Comparison of ENCODE assay signal across 8 cellular contexts in genomic region chr2:62313433-62314227, GRCh38.
DNase-seq lines count a peak whose midpoint lies in the region; ATAC-seq and TF ChIP-seq lines count a peak whose summit lies in the region.

No MANE protein-coding gene starts in this region.

- H3K9me3 ChIP-seq in stomach: no peaks in the 10 kb centered on the region
- H3K9me3 ChIP-seq in body of pancreas: no peaks in the 10 kb centered on the region

- H3K36me3 ChIP-seq in KMS-11 (ENCODE audit: insufficient read depth) (no peaks in the 10 kb centered on the region), stomach (no peaks in the 10 kb centered on the region), body of pancreas (replicated peaks in 1 of 2; ENCODE audit: insufficient read depth in 1 of 2, low read depth in 2 of 2) (no peaks in the 10 kb centered on the region)

- peak overlapping the region; percentile 69 for H3K4me2 ChIP-seq in KMS-11

- H3K4me1 Mint-ChIP-seq in naive B cell: peaks cover 45 to 67% (median 63%) of the 10 kb centered on the region in 3 donors

- H3K9ac ChIP-seq in KMS-11: no peak overlapping the region

- peak; percentile 62 for ATAC-seq in GM18873 (IDR thresholded peaks at IDR 0.05; ENCODE audit: low FRiP score, unreplicated experiment)
- ATAC-seq in HG02588 (IDR thresholded peaks at IDR 0.05; ENCODE audit: unreplicated experiment): peak; percentile 78
- peak; percentile 98 to 99 for ATAC-seq in naive B cell (ENCODE audit: low read depth in 2 of 2)
- no peak for ATAC-seq in body of pancreas

- DNase-seq in naive B cell (peak; percentile 69), DMS53 treated with DMSO at 0.1 percent for 48 hours (lab: John Stamatoyannopoulos, UW; ENCODE audit: unreplicated experiment) (no peak), stomach (no peak), NCI-H2107 (lab: John Stamatoyannopoulos, UW) (no peak), body of pancreas (no peak)

- H3K27ac ChIP-seq in KMS-11 (no peak overlapping the region), stomach (no peak overlapping the region), body of pancreas (no peak overlapping the region)

- TF ChIP-seq CTCF in KMS-11 (conservative IDR thresholded peaks at IDR 0.05; ENCODE audit: low read depth, low read length): no peak
- no peak for TF ChIP-seq CTCF in stomach (IDR thresholded peaks at IDR 0.05)
- no peak for TF ChIP-seq CTCF in body of pancreas (IDR thresholded peaks at IDR 0.05)

- H3K27me3 ChIP-seq in KMS-11 (ENCODE audit: insufficient read depth, low read depth) (no peaks in the 10 kb centered on the region), stomach (no peaks in the 10 kb centered on the region), body of pancreas (no peaks in the 10 kb centered on the region)

- H2AFZ ChIP-seq in KMS-11 (ENCODE audit: low read depth): peak overlapping the region; percentile 32; the same call in 1 of the 2 replicates

- no peak for TF ChIP-seq EP300 in stomach (IDR thresholded peaks at IDR 0.05)

- peak overlapping the region; percentile 60 to 90 (median 85) for H3K4me3 Mint-ChIP-seq in naive B cell

- intact Hi-C loops in stomach (cut with DNase I; ENCODE audit: low total_unique reads) (no loop called here), body of pancreas (cut with DNase I) (no loop called here)

- no peak overlapping the region for H3K4me3 ChIP-seq in KMS-11 (IDR thresholded peaks at IDR 0.05; ENCODE audit: insufficient read depth, low read depth, low read length)
- no peak overlapping the region for H3K4me3 ChIP-seq in stomach
- H3K4me3 ChIP-seq in body of pancreas: no peak overlapping the region

- TF ChIP-seq POLR2A in stomach (IDR thresholded peaks at IDR 0.05) (no peak), body of pancreas (IDR thresholded peaks at IDR 0.05) (no peak)

- H3K9me3 Mint-ChIP-seq in naive B cell: no peaks in the 10 kb centered on the region

- H3K4me1 ChIP-seq in KMS-11 (ENCODE audit: low read depth, poor library complexity, severe bottlenecking) (peaks cover 35% of the 10 kb centered on the region), stomach (peaks cover 0 to 15% (median 0%) of the 10 kb centered on the region in 4 donors), body of pancreas (no peaks in the 10 kb centered on the region)

- peak overlapping the region; percentile 80 to 95 (median 90) for H3K27ac Mint-ChIP-seq in naive B cell

- H3K79me2 ChIP-seq in KMS-11 (ENCODE audit: insufficient read depth, low read depth): no peaks in the 10 kb centered on the region

- WGBS in stomach, 5 donors: 71 to 90% (median 74%) methylated on average over 3 of the region's 3 CpGs
- 84 to 88% methylated on average over 3 of the region's 3 CpGs for WGBS in body of pancreas, 2 donors

- H3K27me3 Mint-ChIP-seq in naive B cell: no peaks in the 10 kb centered on the region

- no peaks in the 10 kb centered on the region for H3K36me3 Mint-ChIP-seq in naive B cell

- no peaks in the 10 kb centered on the region for H4K20me1 ChIP-seq in KMS-11 (ENCODE audit: insufficient read depth)
